ENCODE assay signal across 6 cellular contexts in the genomic region with DNA sequence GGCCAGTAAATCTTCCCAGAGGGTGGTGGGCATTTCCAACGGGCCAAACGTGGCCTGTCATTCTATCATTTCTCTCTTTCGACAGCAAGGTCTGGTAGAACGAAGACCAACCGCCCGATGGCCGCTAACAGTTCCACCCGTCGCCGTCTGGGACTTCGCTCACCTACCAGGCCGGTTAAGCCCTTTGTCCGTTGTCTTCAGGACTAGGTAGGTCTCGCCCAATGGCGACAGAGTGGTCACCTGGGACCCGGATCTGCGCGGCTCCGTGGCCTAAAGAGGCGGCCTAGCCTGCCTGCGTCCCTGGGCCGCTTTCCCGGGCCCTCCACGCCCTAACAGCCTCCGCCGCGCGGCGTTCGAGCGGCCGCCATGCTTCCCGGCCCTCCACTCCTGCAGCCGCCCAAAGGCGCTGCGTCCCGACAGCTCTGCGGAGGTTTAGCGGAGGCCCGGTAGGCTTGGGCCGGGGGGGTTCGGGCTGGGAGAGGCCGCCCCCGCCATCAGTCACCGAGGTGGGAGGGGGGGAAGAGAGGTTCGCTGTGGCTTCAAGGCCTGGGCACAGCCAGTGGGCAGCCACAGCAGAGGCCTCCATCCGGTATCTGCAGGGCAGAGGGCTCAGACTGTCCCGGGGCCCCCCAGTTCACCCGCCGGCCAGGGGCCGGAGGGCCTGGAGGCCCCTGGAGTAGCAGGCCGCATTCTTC.
"Had no signal": no experiment of that assay in that cellular context is flagged by ENCODE, and none has a peak within 500 bp of the region (broad histone marks: within the 10 kb centered on the region; RNA-seq: fewer than 3 reads in every experiment).

No MANE protein-coding gene starts in this region.

- H3K4me1 Mint-ChIP-seq: GM23338, H9 had no signal

- DNase-seq: H9, HCEC 1CT, IMR-90, KG1 had no signal

- H3K4me3 ChIP-seq: GM23338, K562 had no signal

- H3K4me3 Mint-ChIP-seq: GM23338, H9 had no signal

- H3K27ac Mint-ChIP-seq: GM23338, H9 had no signal
